1 cellular context compared by ENCODE assay signal in the genomic region with DNA sequence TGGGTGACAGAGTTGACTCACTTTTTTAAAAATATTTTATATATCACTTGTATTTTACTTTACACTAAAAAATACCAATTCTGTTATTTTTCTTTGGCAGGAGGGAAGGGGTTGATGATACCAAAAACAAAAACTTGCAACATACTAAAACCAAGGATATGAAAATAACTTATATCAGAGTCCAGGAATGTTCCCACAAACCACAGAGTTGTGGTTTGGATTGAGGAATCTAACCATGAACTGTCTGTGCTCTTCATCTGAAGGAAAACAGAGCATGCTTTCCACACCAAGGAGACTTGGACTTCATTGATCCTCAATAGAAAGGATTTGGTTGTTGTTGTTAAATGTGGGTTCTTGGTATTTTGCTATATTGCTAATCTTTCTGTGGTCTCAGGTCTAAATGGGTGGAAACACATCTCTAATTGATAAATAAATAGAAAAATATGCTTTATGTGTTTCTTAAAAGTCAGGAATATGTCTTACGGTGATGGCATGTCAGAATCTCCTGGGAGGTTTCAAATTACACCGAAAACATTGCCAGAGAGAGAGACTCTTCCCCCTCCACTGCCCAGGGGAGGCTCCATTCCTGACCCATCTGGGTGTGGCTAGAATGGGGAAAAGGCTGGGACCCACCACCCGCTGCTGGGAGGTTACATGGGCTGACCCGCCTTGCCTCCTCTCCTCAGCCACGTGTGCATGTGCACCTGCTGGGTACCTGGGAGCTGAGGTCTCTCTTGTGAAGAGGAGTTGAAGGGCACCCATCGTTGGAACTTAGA.
TF ChIP-seq lines count a peak whose summit lies in the region.

No MANE protein-coding gene starts in this region.

TF ChIP-seq in K562, 482 proteins besides CTCF, POLR2A, EP300 and RAD21 (continued from another document):
- no peak for TF ChIP-seq HMBOX1 (IDR thresholded peaks at IDR 0.05)
- TF ChIP-seq ZBTB17 (CRISPR knock-in tag; IDR thresholded peaks at IDR 0.05) = no peak
